Comparison of ENCODE assay signal across 8 cellular contexts in genomic region chr2:191611614-191612013, GRCh38.
DNase-seq lines count a peak whose midpoint lies in the region; ATAC-seq and TF ChIP-seq lines count a peak whose summit lies in the region.

No MANE protein-coding gene starts in this region.

- no peak overlapping the region for H3K27ac ChIP-seq in brain microvascular endothelial cell

- H3K27ac Mint-ChIP-seq in IgD-negative memory B cell (peak overlapping the region in 2 of 3 donors; percentile 46 to 64), immature natural killer cell (no peak overlapping the region)

- H3K36me3 Mint-ChIP-seq in IgD-negative memory B cell, result peaks cover 2% of the 10 kb centered on the region
- no peaks in the 10 kb centered on the region for H3K36me3 Mint-ChIP-seq in immature natural killer cell

- H3K4me3 ChIP-seq in brain microvascular endothelial cell (ENCODE audit: low read depth, low read length), result no peak overlapping the region

- H3K4me1 Mint-ChIP-seq in IgD-negative memory B cell (peaks cover 6 to 13% (median 9%) of the 10 kb centered on the region in 3 donors), immature natural killer cell (peaks cover 2 to 3% of the 10 kb centered on the region in 2 donors)

- ATAC-seq in GM18861 (IDR thresholded peaks at IDR 0.05; ENCODE audit: unreplicated experiment) (peak; percentile 99), HG02571 (IDR thresholded peaks at IDR 0.05; ENCODE audit: unreplicated experiment) (peak; percentile 97)

- no peaks in the 10 kb centered on the region for H3K9me3 Mint-ChIP-seq in IgD-negative memory B cell
- H3K9me3 Mint-ChIP-seq in immature natural killer cell, result no peaks in the 10 kb centered on the region

- no peaks in the 10 kb centered on the region for H3K36me3 ChIP-seq in brain microvascular endothelial cell (replicated peaks)

- H3K27me3 Mint-ChIP-seq in IgD-negative memory B cell (no peaks in the 10 kb centered on the region), immature natural killer cell (ENCODE audit: low read depth in 3 of 3) (no peaks in the 10 kb centered on the region)

- in situ Hi-C loops in brain microvascular endothelial cell (cut with HindIII; ENCODE audit: low pct_ligation_motif_present, low sequenced_read_pairs), result no loop called here

- no peaks in the 10 kb centered on the region for H3K27me3 ChIP-seq in brain microvascular endothelial cell (replicated peaks)

- DNase-seq in medulla oblongata (ENCODE audit: extremely low spot score), result peak; percentile 83
- no peak for DNase-seq in brain microvascular endothelial cell
- DNase-seq in DMS153 treated with DMSO at 0.1 percent for 48 hours (lab: John Stamatoyannopoulos, UW; ENCODE audit: unreplicated experiment), result no peak
- DNase-seq in immature natural killer cell, result no peak
- no peak for DNase-seq in NCI-H2107 (lab: John Stamatoyannopoulos, UW)

- no peak for TF ChIP-seq CTCF in brain microvascular endothelial cell (IDR thresholded peaks at IDR 0.05; ENCODE audit: low read depth, low read length, missing control alignments)

- H3K4me3 Mint-ChIP-seq in IgD-negative memory B cell (no peak overlapping the region), immature natural killer cell (no peak overlapping the region)

Comparison
In these comparisons a context has a peak if more than half of its experiments do, and no peak if none do; other contexts are left out.
1. H3K27ac Mint-ChIP-seq: peak in IgD-negative memory B cell (2 of 3); none in immature natural killer cell (0 of 6).